Comparison of ENCODE assay signal across 24 cellular contexts in genomic region chr1:236858203-236858602, GRCh38.
"Had no signal": no experiment of that assay in that cellular context is flagged by ENCODE, and none has a peak within 500 bp of the region (broad histone marks: within the 10 kb centered on the region; RNA-seq: fewer than 3 reads in every experiment).

No MANE protein-coding gene starts in this region.

- H3K4me1 ChIP-seq: colonic mucosa, lower lobe of right lung had no signal

- H3K4me3 ChIP-seq: colonic mucosa, esophagus muscularis mucosa, lower lobe of right lung, pancreas, smooth muscle cell, stomach, thyroid gland, vagina had no signal

- H3K27ac Mint-ChIP-seq: dendritic cell treated with granulocyte-macrophage colony-stimulating factor and Interleukin-4, amounts not matched to agents 40 ng/mL and 50 ng/mL, for 4 days; natural killer cell had no signal

- H3K9me3 ChIP-seq: colonic mucosa, esophagus muscularis mucosa, lower lobe of right lung, neutrophil, pancreas, stomach, thyroid gland, vagina had no signal

- H3K27me3 Mint-ChIP-seq: dendritic cell treated with granulocyte-macrophage colony-stimulating factor and Interleukin-4, amounts not matched to agents 40 ng/mL and 50 ng/mL, for 4 days had no signal

- H3K4me3 Mint-ChIP-seq: dendritic cell treated with granulocyte-macrophage colony-stimulating factor and Interleukin-4, amounts not matched to agents 40 ng/mL and 50 ng/mL, for 4 days; immature natural killer cell; natural killer cell had no signal

- DNase-seq: colonic mucosa; effector CD8-positive, alpha-beta T cell; foreskin melanocyte; glutamatergic neuron; hypothalamus; immature natural killer cell; left ventricle myocardium superior; lower lobe of right lung; natural killer cell; pancreas; stimulated activated CD4-positive, alpha-beta T cell treated with anti-CD3 and anti-CD28 coated beads, Interleukin-12 subunit alpha, Interleukin-12 subunit beta, amount 100 ng/mL, for 4 hours; stimulated activated CD4-positive, alpha-beta T cell treated with anti-CD3 and anti-CD28 coated beads, Interleukin-1b, Interleukin-23, amount 100 ng/mL, for 48 hours; stimulated activated CD4-positive, alpha-beta T cell treated with anti-CD3 and anti-CD28 coated beads, Interleukin-4, amount 100 ng/mL, for 1 hour; stimulated activated CD8-positive, alpha-beta memory T cell treated with anti-CD3 and anti-CD28 coated beads, Interleukin-4, amount 100 ng/mL, for 48 hours; stimulated activated naive CD4-positive, alpha-beta T cell treated with Interleukin-2 at 50 U/mL for 16 hours; stomach; thyroid gland; trophoblast cell had no signal

- H3K9me3 Mint-ChIP-seq: dendritic cell treated with granulocyte-macrophage colony-stimulating factor and Interleukin-4, amounts not matched to agents 40 ng/mL and 50 ng/mL, for 4 days; immature natural killer cell; natural killer cell had no signal

- ATAC-seq: left ventricle myocardium superior, lower lobe of right lung, natural killer cell, pancreas, sciatic nerve had no signal

- H3K27ac ChIP-seq: colonic mucosa, esophagus muscularis mucosa, lower lobe of right lung, neutrophil, pancreas, thyroid gland, vagina had no signal

- H3K27me3 ChIP-seq: colonic mucosa, esophagus muscularis mucosa, neutrophil, pancreas, stomach, thyroid gland, vagina had no signal

- H3K4me2 ChIP-seq: smooth muscle cell had no signal
